Comparison of ENCODE assay signal across 1 cellular context in the genomic region with DNA sequence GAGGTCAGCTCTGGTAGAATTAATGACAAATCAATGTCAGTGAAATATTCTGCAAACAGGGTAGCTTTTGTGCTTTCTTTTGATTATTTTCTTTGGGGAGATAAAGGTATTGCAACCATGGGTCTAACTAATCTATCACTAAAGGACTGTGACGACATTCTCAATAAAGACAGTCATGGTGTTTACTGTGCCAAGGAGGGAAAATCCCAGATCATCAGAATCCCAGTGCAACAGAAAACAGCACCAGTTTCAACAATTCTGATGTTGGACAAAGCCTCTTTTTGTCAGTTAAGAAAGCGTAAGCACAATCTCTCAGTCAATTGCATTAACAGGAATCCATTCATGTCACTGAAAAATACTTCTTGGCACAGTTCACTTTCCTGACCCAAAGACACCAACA.
TF ChIP-seq lines count a peak whose summit lies in the region.

No MANE protein-coding gene starts in this region.

TF ChIP-seq in HepG2, 621 proteins besides CTCF, POLR2A, EP300 and RAD21:
- TF ChIP-seq, protein P1, sequence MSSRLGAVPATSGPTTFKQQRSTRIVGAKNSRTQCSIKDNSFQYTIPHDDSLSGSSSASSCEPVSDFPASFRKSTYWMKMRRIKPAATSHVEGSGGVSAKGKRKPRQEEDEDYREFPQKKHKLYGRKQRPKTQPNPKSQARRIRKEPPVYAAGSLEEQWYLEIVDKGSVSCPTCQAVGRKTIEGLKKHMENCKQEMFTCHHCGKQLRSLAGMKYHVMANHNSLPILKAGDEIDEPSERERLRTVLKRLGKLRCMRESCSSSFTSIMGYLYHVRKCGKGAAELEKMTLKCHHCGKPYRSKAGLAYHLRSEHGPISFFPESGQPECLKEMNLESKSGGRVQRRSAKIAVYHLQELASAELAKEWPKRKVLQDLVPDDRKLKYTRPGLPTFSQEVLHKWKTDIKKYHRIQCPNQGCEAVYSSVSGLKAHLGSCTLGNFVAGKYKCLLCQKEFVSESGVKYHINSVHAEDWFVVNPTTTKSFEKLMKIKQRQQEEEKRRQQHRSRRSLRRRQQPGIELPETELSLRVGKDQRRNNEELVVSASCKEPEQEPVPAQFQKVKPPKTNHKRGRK (CRISPR knock-in tag; IDR thresholded peaks at IDR 0.05) = no peak
- TF ChIP-seq RBFOX2 (IDR thresholded peaks at IDR 0.05; ENCODE audit: low read depth, low read length) = no peak
- TF ChIP-seq ZNF10 (CRISPR knock-in tag; IDR thresholded peaks at IDR 0.05; ENCODE audit: borderline replicate concordance, low read depth) = no peak
- no peak for TF ChIP-seq FIP1L1 (IDR thresholded peaks at IDR 0.05; ENCODE audit: borderline replicate concordance, insufficient read depth, low read depth, low read length)
- TF ChIP-seq ZNF766 (CRISPR knock-in tag; IDR thresholded peaks at IDR 0.05; ENCODE audit: borderline replicate concordance) = no peak
- TF ChIP-seq, protein P2, sequence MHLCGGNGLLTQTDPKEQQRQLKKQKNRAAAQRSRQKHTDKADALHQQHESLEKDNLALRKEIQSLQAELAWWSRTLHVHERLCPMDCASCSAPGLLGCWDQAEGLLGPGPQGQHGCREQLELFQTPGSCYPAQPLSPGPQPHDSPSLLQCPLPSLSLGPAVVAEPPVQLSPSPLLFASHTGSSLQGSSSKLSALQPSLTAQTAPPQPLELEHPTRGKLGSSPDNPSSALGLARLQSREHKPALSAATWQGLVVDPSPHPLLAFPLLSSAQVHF (CRISPR knock-in tag; IDR thresholded peaks at IDR 0.05) = no peak
- TF ChIP-seq RFXAP (CRISPR knock-in tag; IDR thresholded peaks at IDR 0.05; ENCODE audit: borderline replicate concordance) = no peak
- no peak for TF ChIP-seq ZNF879 (CRISPR knock-in tag; IDR thresholded peaks at IDR 0.05)
- no peak for TF ChIP-seq ZFP62 (CRISPR knock-in tag; IDR thresholded peaks at IDR 0.05)
- TF ChIP-seq NR2F1 (CRISPR knock-in tag; IDR thresholded peaks at IDR 0.05) = no peak
- TF ChIP-seq THAP11 (CRISPR knock-in tag; IDR thresholded peaks at IDR 0.05) = no peak
- TF ChIP-seq, protein P3, sequence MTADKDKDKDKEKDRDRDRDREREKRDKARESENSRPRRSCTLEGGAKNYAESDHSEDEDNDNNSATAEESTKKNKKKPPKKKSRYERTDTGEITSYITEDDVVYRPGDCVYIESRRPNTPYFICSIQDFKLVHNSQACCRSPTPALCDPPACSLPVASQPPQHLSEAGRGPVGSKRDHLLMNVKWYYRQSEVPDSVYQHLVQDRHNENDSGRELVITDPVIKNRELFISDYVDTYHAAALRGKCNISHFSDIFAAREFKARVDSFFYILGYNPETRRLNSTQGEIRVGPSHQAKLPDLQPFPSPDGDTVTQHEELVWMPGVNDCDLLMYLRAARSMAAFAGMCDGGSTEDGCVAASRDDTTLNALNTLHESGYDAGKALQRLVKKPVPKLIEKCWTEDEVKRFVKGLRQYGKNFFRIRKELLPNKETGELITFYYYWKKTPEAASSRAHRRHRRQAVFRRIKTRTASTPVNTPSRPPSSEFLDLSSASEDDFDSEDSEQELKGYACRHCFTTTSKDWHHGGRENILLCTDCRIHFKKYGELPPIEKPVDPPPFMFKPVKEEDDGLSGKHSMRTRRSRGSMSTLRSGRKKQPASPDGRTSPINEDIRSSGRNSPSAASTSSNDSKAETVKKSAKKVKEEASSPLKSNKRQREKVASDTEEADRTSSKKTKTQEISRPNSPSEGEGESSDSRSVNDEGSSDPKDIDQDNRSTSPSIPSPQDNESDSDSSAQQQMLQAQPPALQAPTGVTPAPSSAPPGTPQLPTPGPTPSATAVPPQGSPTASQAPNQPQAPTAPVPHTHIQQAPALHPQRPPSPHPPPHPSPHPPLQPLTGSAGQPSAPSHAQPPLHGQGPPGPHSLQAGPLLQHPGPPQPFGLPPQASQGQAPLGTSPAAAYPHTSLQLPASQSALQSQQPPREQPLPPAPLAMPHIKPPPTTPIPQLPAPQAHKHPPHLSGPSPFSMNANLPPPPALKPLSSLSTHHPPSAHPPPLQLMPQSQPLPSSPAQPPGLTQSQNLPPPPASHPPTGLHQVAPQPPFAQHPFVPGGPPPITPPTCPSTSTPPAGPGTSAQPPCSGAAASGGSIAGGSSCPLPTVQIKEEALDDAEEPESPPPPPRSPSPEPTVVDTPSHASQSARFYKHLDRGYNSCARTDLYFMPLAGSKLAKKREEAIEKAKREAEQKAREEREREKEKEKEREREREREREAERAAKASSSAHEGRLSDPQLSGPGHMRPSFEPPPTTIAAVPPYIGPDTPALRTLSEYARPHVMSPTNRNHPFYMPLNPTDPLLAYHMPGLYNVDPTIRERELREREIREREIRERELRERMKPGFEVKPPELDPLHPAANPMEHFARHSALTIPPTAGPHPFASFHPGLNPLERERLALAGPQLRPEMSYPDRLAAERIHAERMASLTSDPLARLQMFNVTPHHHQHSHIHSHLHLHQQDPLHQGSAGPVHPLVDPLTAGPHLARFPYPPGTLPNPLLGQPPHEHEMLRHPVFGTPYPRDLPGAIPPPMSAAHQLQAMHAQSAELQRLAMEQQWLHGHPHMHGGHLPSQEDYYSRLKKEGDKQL (CRISPR knock-in tag; IDR thresholded peaks at IDR 0.05; ENCODE audit: low read depth) = no peak
